ENCODE assay signal across 8 cellular contexts in the genomic region with DNA sequence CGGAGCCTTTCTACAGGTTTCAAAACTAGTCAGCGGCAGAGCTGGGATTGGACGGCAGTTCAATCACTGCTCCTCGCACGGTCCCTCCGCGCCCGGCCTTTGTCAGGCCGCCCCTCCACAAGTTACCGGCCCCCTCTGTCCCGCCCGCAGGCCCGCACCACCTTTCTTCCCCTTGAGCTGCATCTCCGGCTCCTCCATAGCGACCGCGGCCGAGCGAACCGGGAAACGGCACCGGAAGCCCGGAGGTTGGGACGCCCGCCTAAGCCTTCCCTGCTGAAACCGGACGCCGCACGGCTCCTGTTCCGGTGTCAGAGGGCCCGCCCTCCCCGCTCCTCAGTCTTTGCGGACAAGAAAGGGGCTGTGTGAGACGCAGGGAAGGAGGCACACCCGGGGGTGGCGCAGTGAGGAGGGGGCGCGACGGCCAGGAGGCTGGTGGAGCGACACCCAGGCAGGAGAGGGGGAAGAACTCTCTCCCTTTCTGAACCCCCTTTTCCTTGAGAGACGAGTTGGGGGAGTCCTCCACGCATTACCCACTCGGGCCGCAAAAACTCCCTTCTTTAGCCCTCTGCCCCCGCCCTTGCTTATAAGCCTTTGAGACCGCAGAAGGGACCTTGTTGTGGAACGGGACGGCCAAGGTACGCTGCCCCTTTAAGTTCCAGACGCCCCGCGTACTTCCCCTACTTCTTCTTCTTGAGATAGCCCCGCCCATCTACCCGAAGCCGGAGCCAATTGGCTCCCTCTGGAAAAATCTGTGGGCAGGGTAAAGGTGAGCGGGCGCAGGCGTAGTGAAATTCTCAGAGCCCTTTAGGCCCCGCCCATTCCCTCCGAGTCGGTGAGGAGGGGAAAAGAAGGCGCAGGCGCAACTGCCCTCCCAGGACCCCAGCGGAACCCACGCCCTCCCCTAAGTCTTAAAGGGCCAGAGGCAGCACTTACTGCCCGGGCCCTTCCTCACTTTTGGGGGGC. TPM values are rescaled to one million over a fixed set of nuclear protein-coding genes. Genes with fewer than 3 reads are reported as not detected.
DNase-seq lines count a peak whose midpoint lies in the region; ATAC-seq and TF ChIP-seq lines count a peak whose summit lies in the region.

A gene (minus strand): TSS at position 233 of the 963 bp plus-strand sequence. CDS start 35 bp downstream, at position 198.
A gene with protein sequence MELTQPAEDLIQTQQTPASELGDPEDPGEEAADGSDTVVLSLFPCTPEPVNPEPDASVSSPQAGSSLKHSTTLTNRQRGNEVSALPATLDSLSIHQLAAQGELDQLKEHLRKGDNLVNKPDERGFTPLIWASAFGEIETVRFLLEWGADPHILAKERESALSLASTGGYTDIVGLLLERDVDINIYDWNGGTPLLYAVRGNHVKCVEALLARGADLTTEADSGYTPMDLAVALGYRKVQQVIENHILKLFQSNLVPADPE (plus strand): TSS at position 339 of the 963 bp plus-strand sequence. CDS start 1,689 bp downstream, outside the sequence.

- no peaks in the 10 kb centered on the region for H3F3A ChIP-seq in PC-3 (ENCODE audit: low read length, unreplicated experiment)

- no peak for TF ChIP-seq CTCF in PC-3 (conservative IDR thresholded peaks at IDR 0.05; ENCODE audit: low read depth, low read length)
- TF ChIP-seq CTCF in epithelial cell of esophagus (IDR thresholded peaks at IDR 0.05; ENCODE audit: insufficient read depth, low read depth, low read length, missing control alignments), result no peak

- peak within 1 kb of the TSS; percentile 99 for H3K4me2 ChIP-seq in PC-3 (ENCODE audit: low read length)

- no peaks in the 10 kb centered on the region for H3K9me2 ChIP-seq in PC-3 (replicated peaks; ENCODE audit: low read length)

- H3K79me2 ChIP-seq in PC-3 (ENCODE audit: low read length), result peaks cover 48% of the 10 kb centered on the region

- H3K36me3 ChIP-seq in PC-3 (ENCODE audit: low read depth, low read length), result peaks cover 6% of the 10 kb centered on the region; the same call in 1 of the 2 replicates

- H3K27ac ChIP-seq in PC-3 (ENCODE audit: low read length), result peak within 1 kb of the TSS; percentile 88

- no TSS peak for BruUV-seq in PC-3 (replicated peaks; lab: Mats Ljungman, UMichigan)

- DNase-seq in DMS114 treated with DMSO at 0.1 percent for 48 hours (lab: John Stamatoyannopoulos, UW; ENCODE audit: unreplicated experiment), result peak; percentile 99
- DNase-seq in PC-3, result peak; percentile 99
- DNase-seq in activated T-cell treated with anti-CD3 and anti-CD28 coated beads for 48 hours (ENCODE audit: low read depth), result peak; percentile 98
- peak; percentile 99 for DNase-seq in epithelial cell of esophagus (ENCODE audit: low read depth)
- peak; percentile 90 to 99 for DNase-seq in stimulated activated CD8-positive, alpha-beta memory T cell treated with anti-CD3 and anti-CD28 coated beads, Interleukin-4, amount 100 ng/mL, for 1 hour (ENCODE audit: low read depth in 2 of 2, low spot score in 1 of 2)

- CTCF ChIA-PET in PC-3 (lab: Charles Lee), result interaction anchor here (0.6 kb wide), 1 partner anchor 25 kb away, joined by 9 read pairs; no protein-coding TSS in a partner anchor

- H3K4me1 ChIP-seq in PC-3 (ENCODE audit: insufficient read depth, low read length) (peaks cover 3% of the 10 kb centered on the region; the same call in 1 of the 2 replicates), mononuclear cell (ENCODE audit: insufficient read depth, low read length) (peaks cover 49% of the 10 kb centered on the region)

- ATAC-seq in GM21576 (IDR thresholded peaks at IDR 0.05; ENCODE audit: unreplicated experiment), result peak; percentile 84
- peak; percentile 95 for ATAC-seq in PC-3

- POLR2A ChIA-PET in PC-3 (lab: Charles Lee; ENCODE audit: unreplicated experiment), result no interaction called here

- peak within 1 kb of the TSS; percentile 99 for H2AFZ ChIP-seq in PC-3 (ENCODE audit: low read length)

- TF ChIP-seq RAD21 in Ishikawa (IDR thresholded peaks at IDR 0.05; ENCODE audit: low read depth), result no peak

- H3K4me3 ChIP-seq in PC-3 (ENCODE audit: low read length) (peak within 1 kb of the TSS; percentile 98), epithelial cell of esophagus (ENCODE audit: low read length) (peak within 1 kb of the TSS; percentile 98), mononuclear cell (ENCODE audit: low read length) (peak within 1 kb of the TSS; percentile 82)

- no peaks in the 10 kb centered on the region for H3K27me3 ChIP-seq in PC-3 (ENCODE audit: low read length)
- no peaks in the 10 kb centered on the region for H3K27me3 ChIP-seq in mononuclear cell (ENCODE audit: insufficient read depth, low read length)

- intact Hi-C loops in PC-3 (cut with micrococcal nuclease), result loop anchor here (1.0 kb wide), 1 partner anchor 11 kb away; a partner anchor contains a TSS

- H3K9me3 ChIP-seq in PC-3 (ENCODE audit: low read length) (no peaks in the 10 kb centered on the region), mononuclear cell (ENCODE audit: low read depth, low read length) (no peaks in the 10 kb centered on the region)

- peak within 1 kb of the TSS; percentile 98 for H3K9ac ChIP-seq in PC-3 (ENCODE audit: low read length)

- no peaks in the 10 kb centered on the region for H4K20me1 ChIP-seq in PC-3 (ENCODE audit: low read length)

- no peak for TF ChIP-seq EP300 in Ishikawa (IDR thresholded peaks at IDR 0.05; ENCODE audit: borderline replicate concordance)

TF ChIP-seq in Ishikawa, 13 proteins besides CTCF, POLR2A, EP300 and RAD21:
- peak; percentile 34; the same call in 1 of the 2 replicates for TF ChIP-seq ZBTB7A (IDR thresholded peaks at IDR 0.05; ENCODE audit: low read depth)
- TF ChIP-seq, protein P1, sequence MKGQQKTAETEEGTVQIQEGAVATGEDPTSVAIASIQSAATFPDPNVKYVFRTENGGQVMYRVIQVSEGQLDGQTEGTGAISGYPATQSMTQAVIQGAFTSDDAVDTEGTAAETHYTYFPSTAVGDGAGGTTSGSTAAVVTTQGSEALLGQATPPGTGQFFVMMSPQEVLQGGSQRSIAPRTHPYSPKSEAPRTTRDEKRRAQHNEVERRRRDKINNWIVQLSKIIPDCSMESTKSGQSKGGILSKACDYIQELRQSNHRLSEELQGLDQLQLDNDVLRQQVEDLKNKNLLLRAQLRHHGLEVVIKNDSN (IDR thresholded peaks at IDR 0.05), result peak; percentile 30; the same call in 1 of the 2 replicates
- TF ChIP-seq TEAD4 (IDR thresholded peaks at IDR 0.05), result no peak
- peak; percentile 85; the same call in 1 of the 2 replicates for TF ChIP-seq YY1 (IDR thresholded peaks at IDR 0.05; ENCODE audit: low read depth)
- peak; percentile 98 for TF ChIP-seq TAF1 (IDR thresholded peaks at IDR 0.05; ENCODE audit: low read depth)
- TF ChIP-seq, protein P2, sequence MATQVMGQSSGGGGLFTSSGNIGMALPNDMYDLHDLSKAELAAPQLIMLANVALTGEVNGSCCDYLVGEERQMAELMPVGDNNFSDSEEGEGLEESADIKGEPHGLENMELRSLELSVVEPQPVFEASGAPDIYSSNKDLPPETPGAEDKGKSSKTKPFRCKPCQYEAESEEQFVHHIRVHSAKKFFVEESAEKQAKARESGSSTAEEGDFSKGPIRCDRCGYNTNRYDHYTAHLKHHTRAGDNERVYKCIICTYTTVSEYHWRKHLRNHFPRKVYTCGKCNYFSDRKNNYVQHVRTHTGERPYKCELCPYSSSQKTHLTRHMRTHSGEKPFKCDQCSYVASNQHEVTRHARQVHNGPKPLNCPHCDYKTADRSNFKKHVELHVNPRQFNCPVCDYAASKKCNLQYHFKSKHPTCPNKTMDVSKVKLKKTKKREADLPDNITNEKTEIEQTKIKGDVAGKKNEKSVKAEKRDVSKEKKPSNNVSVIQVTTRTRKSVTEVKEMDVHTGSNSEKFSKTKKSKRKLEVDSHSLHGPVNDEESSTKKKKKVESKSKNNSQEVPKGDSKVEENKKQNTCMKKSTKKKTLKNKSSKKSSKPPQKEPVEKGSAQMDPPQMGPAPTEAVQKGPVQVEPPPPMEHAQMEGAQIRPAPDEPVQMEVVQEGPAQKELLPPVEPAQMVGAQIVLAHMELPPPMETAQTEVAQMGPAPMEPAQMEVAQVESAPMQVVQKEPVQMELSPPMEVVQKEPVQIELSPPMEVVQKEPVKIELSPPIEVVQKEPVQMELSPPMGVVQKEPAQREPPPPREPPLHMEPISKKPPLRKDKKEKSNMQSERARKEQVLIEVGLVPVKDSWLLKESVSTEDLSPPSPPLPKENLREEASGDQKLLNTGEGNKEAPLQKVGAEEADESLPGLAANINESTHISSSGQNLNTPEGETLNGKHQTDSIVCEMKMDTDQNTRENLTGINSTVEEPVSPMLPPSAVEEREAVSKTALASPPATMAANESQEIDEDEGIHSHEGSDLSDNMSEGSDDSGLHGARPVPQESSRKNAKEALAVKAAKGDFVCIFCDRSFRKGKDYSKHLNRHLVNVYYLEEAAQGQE (IDR thresholded peaks at IDR 0.05; ENCODE audit: low read depth), result no peak
- TF ChIP-seq CREB1 (IDR thresholded peaks at IDR 0.05; ENCODE audit: low read depth), result no peak
- TF ChIP-seq EGR1 (IDR thresholded peaks at IDR 0.05), result no peak
- TF ChIP-seq, protein P3, sequence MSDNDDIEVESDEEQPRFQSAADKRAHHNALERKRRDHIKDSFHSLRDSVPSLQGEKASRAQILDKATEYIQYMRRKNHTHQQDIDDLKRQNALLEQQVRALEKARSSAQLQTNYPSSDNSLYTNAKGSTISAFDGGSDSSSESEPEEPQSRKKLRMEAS (IDR thresholded peaks at IDR 0.05), result peak; percentile 68
- peak; percentile 56; the same call in 1 of the 2 replicates for TF ChIP-seq TCF12 (IDR thresholded peaks at IDR 0.05; ENCODE audit: low read depth)
TF ChIP-seq in Ishikawa: peak in this region for 6.

RNA-seq across cellular contexts. Expression of the first gene that starts in this region (rescaled TPM):
- total RNA-seq in PC-3 (2014; rRNA removed) (21.9 and 33.1 TPM in 2 replicates), mononuclear cell (4.6 TPM)

RNA-seq across cellular contexts. Expression of the second gene that starts in this region (rescaled TPM):
- total RNA-seq in PC-3 (2014; rRNA removed) (88.5 and 104 TPM in 2 replicates), mononuclear cell (30.4 TPM)

Comparison
In these comparisons a context has a peak if more than half of its experiments do, and no peak if none do; other contexts are left out.
1. Peak in every context shown above with its lines: DNase-seq, ATAC-seq, H3K4me3 ChIP-seq and H3K27ac ChIP-seq.